26 cellular contexts compared by ENCODE assay signal in genomic region chr21:38948377-38948776, GRCh38.
A peak's percentile ranks its signal among the peaks of the same experiment; 100 is the strongest.
DNase-seq lines count a peak whose midpoint lies in the region; ATAC-seq and TF ChIP-seq lines count a peak whose summit lies in the region.
"Had no signal": no experiment of that assay in that cellular context is flagged by ENCODE, and none has a peak within 500 bp of the region (broad histone marks: within the 10 kb centered on the region; RNA-seq: fewer than 3 reads in every experiment).

No MANE protein-coding gene starts in this region.

- H3K27me3 ChIP-seq in mesenchymal stem cell (ENCODE audit: control insufficient read depth in 1 of 2, insufficient read depth in 1 of 2, low read length in 2 of 2) (no peaks in the 10 kb centered on the region), upper lobe of right lung (no peaks in the 10 kb centered on the region)
- H3K27me3 ChIP-seq: testis, uterus had no signal

- H3K9me3 ChIP-seq in mesenchymal stem cell (ENCODE audit: control insufficient read depth, low read length) = no peaks in the 10 kb centered on the region
- H3K9me3 ChIP-seq in upper lobe of right lung = no peaks in the 10 kb centered on the region
- H3K9me3 ChIP-seq: testis, uterus had no signal

- peak overlapping the region; percentile 11 for H3K4me2 ChIP-seq in mesenchymal stem cell (ENCODE audit: low read length, poor library complexity, severe bottlenecking)

- H3K14ac ChIP-seq in mesenchymal stem cell (ENCODE audit: low read length in 2 of 2) = no peak overlapping the region

- no peak overlapping the region for H3K4ac ChIP-seq in mesenchymal stem cell (ENCODE audit: low read depth in 1 of 2, low read length in 2 of 2)

- DNase-seq in AG08395 (ENCODE audit: low spot score) (peak; percentile 48), HCEC 1CT (peak; percentile 83), mesenchymal stem cell (no peak), upper lobe of right lung (no peak), NK-92 (lab: John Stamatoyannopoulos, UW; ENCODE audit: unreplicated experiment) (no peak), midbrain (lab: John Stamatoyannopoulos, UW) (no peak)
- DNase-seq: activated CD4-positive, alpha-beta T cell treated with anti-CD3 and anti-CD28 coated beads for 1 hour; activated CD8-positive, alpha-beta T cell treated with anti-CD3 and anti-CD28 coated beads, Interleukin-2, amount 10 ng/mL, durations not matched to agents 7 days and 5 days; anterior cingulate cortex; dermis blood vessel endothelial cell; DMS153; GDM1; glutamatergic neuron; NCI-H146; stimulated activated CD4-positive, alpha-beta T cell treated with anti-CD3 and anti-CD28 coated beads, Interleukin-4, amount 100 ng/mL, for 24 hours; testis; uterus had no signal

- no peak overlapping the region for H2AFZ ChIP-seq in mesenchymal stem cell (ENCODE audit: low read depth, low read length)

- no peak overlapping the region for H3K23ac ChIP-seq in mesenchymal stem cell (ENCODE audit: low read length in 2 of 2)

- no peak overlapping the region for H2BK5ac ChIP-seq in mesenchymal stem cell (ENCODE audit: low read depth, low read length, poor library complexity, severe bottlenecking)

- H3K18ac ChIP-seq in mesenchymal stem cell (ENCODE audit: low read depth in 1 of 2, low read length in 2 of 2) = no peak overlapping the region

- no peak overlapping the region for H4K8ac ChIP-seq in mesenchymal stem cell (ENCODE audit: low read length)

- TF ChIP-seq CTCF in upper lobe of right lung (IDR thresholded peaks at IDR 0.05) = no peak

- H3K27ac ChIP-seq in mesenchymal stem cell (ENCODE audit: low read length, poor library complexity, severe bottlenecking) (no peak overlapping the region), upper lobe of right lung (no peak overlapping the region)
- H3K27ac ChIP-seq: HL-60, SK-N-MC, testis, uterus had no signal

- H2AK5ac ChIP-seq in mesenchymal stem cell (ENCODE audit: low read length, severe bottlenecking) = no peak overlapping the region

- ATAC-seq in esophagus mucosa = peak; percentile 61
- no peak for ATAC-seq in upper lobe of right lung
- no peak for ATAC-seq in GM18873 (IDR thresholded peaks at IDR 0.05; ENCODE audit: low FRiP score, unreplicated experiment)
- ATAC-seq: activated CD8-positive, alpha-beta T cell treated with anti-CD3 and anti-CD28 coated beads, Interleukin-2, amount 10 ng/mL, durations not matched to agents 7 days and 5 days; activated naive CD4-positive, alpha-beta T cell treated with anti-CD3 and anti-CD28 coated beads, Interleukin-2, amount 50 U/mL, for 72 hours; HepG2; sciatic nerve; stimulated activated effector memory CD8-positive, alpha-beta T cell treated with anti-CD3 and anti-CD28 coated beads, Interleukin-12 subunit alpha, Interleukin-12 subunit beta, amount 100 ng/mL, for 72 hours had no signal

- peaks cover 23% of the 10 kb centered on the region for H3K4me1 ChIP-seq in mesenchymal stem cell (ENCODE audit: control insufficient read depth, insufficient read depth, low read depth, low read length)
- H3K4me1 ChIP-seq in upper lobe of right lung = no peaks in the 10 kb centered on the region
- H3K4me1 ChIP-seq: testis, uterus had no signal

- H3K36me3 ChIP-seq in mesenchymal stem cell (ENCODE audit: control insufficient read depth in 1 of 2, insufficient read depth in 2 of 2, low read depth in 1 of 2, low read length in 2 of 2) = no peaks in the 10 kb centered on the region
- H3K36me3 ChIP-seq in upper lobe of right lung = no peaks in the 10 kb centered on the region
- H3K36me3 ChIP-seq: uterus had no signal

- H3K9ac ChIP-seq in mesenchymal stem cell (ENCODE audit: low read length) = no peak overlapping the region

- no peak overlapping the region for H4K91ac ChIP-seq in mesenchymal stem cell (ENCODE audit: low read length)

- H3K4me3 ChIP-seq in mesenchymal stem cell (ENCODE audit: insufficient read depth in 1 of 2, low read depth in 1 of 2, low read length in 2 of 2) = no peak overlapping the region
- H3K4me3 ChIP-seq in upper lobe of right lung = no peak overlapping the region
- H3K4me3 ChIP-seq: lung, SK-N-MC, testis, uterus had no signal

- H3K79me1 ChIP-seq in mesenchymal stem cell (replicated peaks; ENCODE audit: low read length, poor library complexity, severe bottlenecking) = no peaks in the 10 kb centered on the region

- intact Hi-C loops in upper lobe of right lung (cut with DNase I) = no loop called here

- peak overlapping the region; percentile 55 for H2BK120ac ChIP-seq in mesenchymal stem cell (ENCODE audit: low read depth, low read length)

- H2BK15ac ChIP-seq in mesenchymal stem cell (ENCODE audit: low read depth, poor library complexity, severe bottlenecking) = no peak overlapping the region

- H2BK12ac ChIP-seq in mesenchymal stem cell (ENCODE audit: low read length in 2 of 2) = no peak overlapping the region

- 90% methylated on average over 2 of the region's 2 CpGs for WGBS in mesenchymal stem cell

Comparison
In these comparisons a context has a peak if more than half of its experiments do, and no peak if none do; other contexts are left out.
1. DNase-seq: peak in AG08395 (single experiment) and HCEC 1CT (single experiment); none in mesenchymal stem cell (single experiment), upper lobe of right lung (single experiment), NK-92 (single experiment) and midbrain (single experiment).